24 cellular contexts compared by ENCODE assay signal in the genomic region with DNA sequence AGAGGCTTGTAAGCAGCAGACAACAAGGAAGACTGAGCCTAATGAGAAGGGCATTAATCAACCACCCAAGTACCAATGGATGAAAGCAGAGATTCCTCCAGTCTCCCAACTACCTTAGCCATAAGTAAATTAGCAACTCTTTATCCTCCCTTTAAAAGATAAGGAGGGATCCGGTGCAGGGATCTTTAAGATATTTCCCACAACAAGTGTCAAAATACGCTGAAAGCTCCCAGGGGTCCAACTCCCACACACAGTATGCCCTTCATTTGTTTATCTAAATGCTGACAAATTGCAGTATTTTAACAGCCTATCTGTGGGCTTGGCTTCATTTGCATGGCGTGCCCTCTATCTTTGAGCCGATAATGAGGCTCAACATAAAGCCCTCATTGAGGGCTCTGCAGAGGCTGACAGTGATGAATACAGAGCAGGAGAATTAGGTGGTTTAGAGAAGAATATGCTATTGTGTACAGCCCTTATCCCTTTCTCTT.
A peak's percentile ranks its signal among the peaks of the same experiment; 100 is the strongest.
DNase-seq lines count a peak whose midpoint lies in the region; ATAC-seq, FAIRE-seq and TF ChIP-seq lines count a peak whose summit lies in the region.
"Had no signal": no experiment of that assay in that cellular context is flagged by ENCODE, and none has a peak within 500 bp of the region (broad histone marks: within the 10 kb centered on the region; RNA-seq: fewer than 3 reads in every experiment).

No MANE protein-coding gene starts in this region.

- no peak for TF ChIP-seq EP300 in GM12878 (IDR thresholded peaks at IDR 0.05; ENCODE audit: borderline replicate concordance in 1 of 2, control insufficient read depth in 1 of 2, low read depth in 2 of 2, low read length in 2 of 2)

- DNase-seq in NCI-H2227 (lab: John Stamatoyannopoulos, UW; ENCODE audit: unreplicated experiment) (peak; percentile 78), NCI-H2227 treated with DMSO at 0.1 percent for 48 hours (lab: John Stamatoyannopoulos, UW) (no peak), GM12878 (ENCODE audit: low read depth, low spot score) (no peak), midbrain (lab: John Stamatoyannopoulos, UW) (peak; percentile 41), H7 (no peak)
- DNase-seq in activated effector memory CD4-positive, alpha-beta T cell treated with Interleukin-2 at 50 U/mL for 16 hours: no peak
- DNase-seq: activated CD4-positive, alpha-beta T cell treated with anti-CD3 and anti-CD28 coated beads for 36 hours; activated CD8-positive, alpha-beta memory T cell treated with anti-CD3 and anti-CD28 coated beads, Interleukin-2, amount 10 ng/mL, durations not matched to agents 7 days and 5 days; activated effector memory CD4-positive, alpha-beta T cell treated with anti-CD3 and anti-CD28 coated beads, Interleukin-2, amount 50 U/mL, for 16 hours; amniotic stem cell; effector memory CD8-positive, alpha-beta T cell; GM23248; MG63; naive B cell; NCI-H774; T-helper 9 cell had no signal

- RAD21 ChIA-PET in GM12878 (lab: Charles Lee; ENCODE audit: unreplicated experiment): interaction anchor here (1.3 to 3.7 kb wide), 3 partner anchors 12 to 44 kb away, joined by 6 to 22 read pairs (median 8); no protein-coding TSS in a partner anchor

- TF ChIP-seq CTCF in GM12878 (IDR thresholded peaks at IDR 0.05 in 2 of 3, conservative IDR thresholded peaks at IDR 0.05 in 1 of 3; ENCODE audit: control insufficient read depth in 2 of 3, extremely low read depth in 1 of 3, insufficient read depth in 1 of 3, low read depth in 3 of 3, low read length in 3 of 3): no peak

- POLR2A ChIA-PET in GM12878 (lab: Charles Lee): interaction anchor here (0.6 to 2.0 kb wide), 2 partner anchors 13 to 17 kb away, joined by 3 to 9 read pairs; no protein-coding TSS in a partner anchor

- FAIRE-seq in GM12878 (lab: Jason Lieb, UNC): no peak
- FAIRE-seq: A204.1 had no signal

- H3K9ac ChIP-seq in GM12878 (ENCODE audit: control insufficient read depth, insufficient read depth, low read length): no peak overlapping the region
- H3K9ac ChIP-seq: GM23248 had no signal

- H3K4me3 ChIP-seq in GM12878 (no peak overlapping the region), H7 (ENCODE audit: insufficient read depth, low read depth, low read length) (no peak overlapping the region)
- H3K4me3 ChIP-seq: GM23248, lung, MG63, prostate gland, SK-N-MC, thoracic aorta had no signal

- no peaks in the 10 kb centered on the region for H3K4me1 ChIP-seq in GM12878 (ENCODE audit: control insufficient read depth, insufficient read depth, low read length)
- H3K4me1 ChIP-seq: prostate gland had no signal

- peak; percentile 52 for ATAC-seq in GM12878
- ATAC-seq in GM19023 (IDR thresholded peaks at IDR 0.05; ENCODE audit: unreplicated experiment): no peak
- no peak for ATAC-seq in HG02642 (IDR thresholded peaks at IDR 0.05; ENCODE audit: poor library complexity, unreplicated experiment)
- ATAC-seq: activated CD4-positive, alpha-beta T cell treated with anti-CD3 and anti-CD28 coated beads for 36 hours; activated CD8-positive, alpha-beta memory T cell treated with anti-CD3 and anti-CD28 coated beads, Interleukin-2, amount 10 ng/mL, durations not matched to agents 7 days and 5 days; effector memory CD8-positive, alpha-beta T cell; Panc1 had no signal

- CTCF ChIA-PET in GM12878 (lab: Yijun Ruan, JAX): interaction anchor here (0.5 to 4.9 kb wide), 8 partner anchors 11 to 696 kb away, joined by 3 to 42 read pairs (median 3); no protein-coding TSS in a partner anchor

- no TSS peak for BruUV-seq in GM12878 (replicated peaks; lab: Mats Ljungman, UMichigan)

- H3K27ac ChIP-seq in GM12878 (ENCODE audit: control insufficient read depth, insufficient read depth): no peak overlapping the region
- H3K27ac ChIP-seq: GM23248, prostate gland, SK-N-MC, thoracic aorta had no signal

- no peaks in the 10 kb centered on the region for H4K20me1 ChIP-seq in GM12878 (ENCODE audit: control insufficient read depth, insufficient read depth)

- 37% methylated on average over 4 of the region's 4 CpGs for WGBS in GM12878 (ENCODE audit: insufficient coverage, insufficient replicate concordance, low lambda C conversion rate, missing lambda C conversion rate)

- no peaks in the 10 kb centered on the region; a peak in 2 of 4 replicates for H3K27me3 ChIP-seq in GM12878 (replicated peaks in 1 of 2; ENCODE audit: control insufficient read depth in 2 of 2, insufficient read depth in 2 of 2, low read length in 1 of 2)
- H3K27me3 ChIP-seq in H7 (ENCODE audit: control insufficient read depth, insufficient read depth, low read length): no peaks in the 10 kb centered on the region
- H3K27me3 ChIP-seq: MG63 had no signal

- no peaks in the 10 kb centered on the region for H3K36me3 ChIP-seq in GM12878 (ENCODE audit: control insufficient read depth in 2 of 2, insufficient read depth in 2 of 2, low read length in 1 of 2)
- no peaks in the 10 kb centered on the region for H3K36me3 ChIP-seq in H7 (replicated peaks; ENCODE audit: control insufficient read depth, insufficient read depth, low read length)
- H3K36me3 ChIP-seq: MG63, prostate gland, thoracic aorta had no signal

- H3K9me3 ChIP-seq in GM12878 (replicated peaks; ENCODE audit: control insufficient read depth, insufficient read depth, low read length): no peaks in the 10 kb centered on the region; the same call in 2 of the 3 replicates
- H3K9me3 ChIP-seq: MG63, prostate gland, thoracic aorta had no signal

- no peak overlapping the region for H3K4me2 ChIP-seq in GM12878 (ENCODE audit: control insufficient read depth, insufficient read depth)

- no peak overlapping the region for H2AFZ ChIP-seq in GM12878 (ENCODE audit: control insufficient read depth, low read depth, low read length)
- H2AFZ ChIP-seq: GM23248 had no signal

- no peak for TF ChIP-seq RAD21 in GM12878 (IDR thresholded peaks at IDR 0.05; ENCODE audit: insufficient read depth, low read depth, low read length)

- no peaks in the 10 kb centered on the region for H3K79me2 ChIP-seq in GM12878 (ENCODE audit: control insufficient read depth, insufficient read depth, low read length)

- intact Hi-C loops in GM12878 (cut with micrococcal nuclease; ENCODE audit: unreplicated experiment): no loop called here

- no peak for TF ChIP-seq POLR2A in GM12878 (IDR thresholded peaks at IDR 0.05; ENCODE audit: low read depth, low read length)

- in situ Hi-C loops in GM12878 (cut with MboI): no loop called here

- SMC1A ChIA-PET in GM12878 (lab: Charles Lee; ENCODE audit: uncharacterized antibody, unreplicated experiment): interaction anchor here (1.0 to 5.8 kb wide), 7 partner anchors 11 to 44 kb away, joined by 4 to 35 read pairs (median 5); no protein-coding TSS in a partner anchor

TF ChIP-seq in GM12878, 131 proteins besides CTCF, POLR2A, EP300 and RAD21 (continues in another document):
- TF ChIP-seq SRF (IDR thresholded peaks at IDR 0.05; ENCODE audit: low read depth in 2 of 2, low read length in 2 of 2): no peak
- no peak for TF ChIP-seq KDM1A (IDR thresholded peaks at IDR 0.05; ENCODE audit: borderline replicate concordance)
- no peak for TF ChIP-seq EED (IDR thresholded peaks at IDR 0.05; ENCODE audit: low read depth)
- TF ChIP-seq, protein P1, sequence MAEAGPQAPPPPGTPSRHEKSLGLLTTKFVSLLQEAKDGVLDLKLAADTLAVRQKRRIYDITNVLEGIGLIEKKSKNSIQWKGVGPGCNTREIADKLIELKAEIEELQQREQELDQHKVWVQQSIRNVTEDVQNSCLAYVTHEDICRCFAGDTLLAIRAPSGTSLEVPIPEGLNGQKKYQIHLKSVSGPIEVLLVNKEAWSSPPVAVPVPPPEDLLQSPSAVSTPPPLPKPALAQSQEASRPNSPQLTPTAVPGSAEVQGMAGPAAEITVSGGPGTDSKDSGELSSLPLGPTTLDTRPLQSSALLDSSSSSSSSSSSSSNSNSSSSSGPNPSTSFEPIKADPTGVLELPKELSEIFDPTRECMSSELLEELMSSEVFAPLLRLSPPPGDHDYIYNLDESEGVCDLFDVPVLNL (IDR thresholded peaks at IDR 0.05; ENCODE audit: low read depth, low read length): no peak
- no peak for TF ChIP-seq BRCA1 (IDR thresholded peaks at IDR 0.05; ENCODE audit: low read depth, low read length)
- TF ChIP-seq, protein P2, sequence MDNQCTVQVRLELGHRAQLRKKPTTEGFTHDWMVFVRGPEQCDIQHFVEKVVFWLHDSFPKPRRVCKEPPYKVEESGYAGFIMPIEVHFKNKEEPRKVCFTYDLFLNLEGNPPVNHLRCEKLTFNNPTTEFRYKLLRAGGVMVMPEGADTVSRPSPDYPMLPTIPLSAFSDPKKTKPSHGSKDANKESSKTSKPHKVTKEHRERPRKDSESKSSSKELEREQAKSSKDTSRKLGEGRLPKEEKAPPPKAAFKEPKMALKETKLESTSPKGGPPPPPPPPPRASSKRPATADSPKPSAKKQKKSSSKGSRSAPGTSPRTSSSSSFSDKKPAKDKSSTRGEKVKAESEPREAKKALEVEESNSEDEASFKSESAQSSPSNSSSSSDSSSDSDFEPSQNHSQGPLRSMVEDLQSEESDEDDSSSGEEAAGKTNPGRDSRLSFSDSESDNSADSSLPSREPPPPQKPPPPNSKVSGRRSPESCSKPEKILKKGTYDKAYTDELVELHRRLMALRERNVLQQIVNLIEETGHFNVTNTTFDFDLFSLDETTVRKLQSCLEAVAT (IDR thresholded peaks at IDR 0.05): no peak
- TF ChIP-seq JUNB (IDR thresholded peaks at IDR 0.05): no peak
- TF ChIP-seq ZNF622 (IDR thresholded peaks at IDR 0.05): no peak
- TF ChIP-seq STAT3 (IDR thresholded peaks at IDR 0.05; ENCODE audit: low read depth, low read length): no peak
- no peak for TF ChIP-seq ASH2L (IDR thresholded peaks at IDR 0.05; ENCODE audit: borderline replicate concordance, low read depth)
- no peak for TF ChIP-seq ZNF24 (IDR thresholded peaks at IDR 0.05)
- TF ChIP-seq NFYA (IDR thresholded peaks at IDR 0.05; ENCODE audit: borderline replicate concordance, low read depth, low read length): no peak
- no peak for TF ChIP-seq CBX5 (IDR thresholded peaks at IDR 0.05; ENCODE audit: low read depth)
- no peak for TF ChIP-seq JUND (IDR thresholded peaks at IDR 0.05; ENCODE audit: low read depth, low read length)
- TF ChIP-seq, protein P3, sequence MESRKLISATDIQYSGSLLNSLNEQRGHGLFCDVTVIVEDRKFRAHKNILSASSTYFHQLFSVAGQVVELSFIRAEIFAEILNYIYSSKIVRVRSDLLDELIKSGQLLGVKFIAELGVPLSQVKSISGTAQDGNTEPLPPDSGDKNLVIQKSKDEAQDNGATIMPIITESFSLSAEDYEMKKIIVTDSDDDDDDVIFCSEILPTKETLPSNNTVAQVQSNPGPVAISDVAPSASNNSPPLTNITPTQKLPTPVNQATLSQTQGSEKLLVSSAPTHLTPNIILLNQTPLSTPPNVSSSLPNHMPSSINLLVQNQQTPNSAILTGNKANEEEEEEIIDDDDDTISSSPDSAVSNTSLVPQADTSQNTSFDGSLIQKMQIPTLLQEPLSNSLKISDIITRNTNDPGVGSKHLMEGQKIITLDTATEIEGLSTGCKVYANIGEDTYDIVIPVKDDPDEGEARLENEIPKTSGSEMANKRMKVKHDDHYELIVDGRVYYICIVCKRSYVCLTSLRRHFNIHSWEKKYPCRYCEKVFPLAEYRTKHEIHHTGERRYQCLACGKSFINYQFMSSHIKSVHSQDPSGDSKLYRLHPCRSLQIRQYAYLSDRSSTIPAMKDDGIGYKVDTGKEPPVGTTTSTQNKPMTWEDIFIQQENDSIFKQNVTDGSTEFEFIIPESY (IDR thresholded peaks at IDR 0.05): no peak

Comparison
In these comparisons a context has a peak if more than half of its experiments do, and no peak if none do; other contexts are left out.
1. DNase-seq: peak in NCI-H2227 (single experiment) and midbrain (single experiment); none in NCI-H2227 treated with DMSO at 0.1 percent for 48 hours (single experiment), GM12878 (single experiment), activated effector memory CD4-positive, alpha-beta T cell treated with Interleukin-2 at 50 U/mL for 16 hours (single experiment) and H7 (single experiment).